19 cellular contexts compared by ENCODE assay signal in genomic region chr4:46196086-46196485, GRCh38.
A peak's percentile ranks its signal among the peaks of the same experiment; 100 is the strongest.
DNase-seq lines count a peak whose midpoint lies in the region; ATAC-seq and TF ChIP-seq lines count a peak whose summit lies in the region.
"Had no signal": no experiment of that assay in that cellular context is flagged by ENCODE, and none has a peak within 500 bp of the region (broad histone marks: within the 10 kb centered on the region; RNA-seq: fewer than 3 reads in every experiment).

No MANE protein-coding gene starts in this region.

- DNase-seq in A673 (ENCODE audit: low spot score) (peak; percentile 44), H7 (peak; percentile 1), WTC11 (ENCODE audit: low spot score) (peak; percentile 23), neural progenitor cell (ENCODE audit: low spot score) (no peak), middle frontal gyrus (ENCODE audit: extremely low spot score, low spot score) (no peak), C1 segment of cervical spinal cord (lab: John Stamatoyannopoulos, UW) (no peak)
- no peak for DNase-seq in NK-92 treated with Interleukin-12 subunit alpha and Interleukin-12 subunit beta, amount 100 ng/mL, for 24 hours (lab: John Stamatoyannopoulos, UW)
- DNase-seq: CD8-positive, alpha-beta T cell; DMS79 treated with DMSO at 0.1 percent for 48 hours; Kasumi-1; MM.1S; NCI-H1092 treated with DMSO at 0.1 percent for 48 hours; NCI-H1694 treated with DMSO at 0.1 percent for 48 hours; NCI-H748 treated with DMSO at 0.1 percent for 48 hours; PC-9 had no signal

- H3K4me3 Mint-ChIP-seq in WTC11 (no peak overlapping the region), neural progenitor cell (no peak overlapping the region)
- H3K4me3 Mint-ChIP-seq: CD8-positive, alpha-beta T cell had no signal

- no peak overlapping the region for H3K4me2 ChIP-seq in neural progenitor cell
- H3K4me2 ChIP-seq: PC-9 had no signal

- no peak overlapping the region for H3K27ac Mint-ChIP-seq in WTC11
- H3K27ac Mint-ChIP-seq in neural progenitor cell, result no peak overlapping the region
- H3K27ac Mint-ChIP-seq: CD8-positive, alpha-beta T cell had no signal

- BruUV-seq in A673 (replicated peaks; lab: Mats Ljungman, UMichigan), result no TSS peak

- H3K9me3 ChIP-seq in A673 (ENCODE audit: low read depth, low read length, poor library complexity, severe bottlenecking) (no peaks in the 10 kb centered on the region), neural progenitor cell (ENCODE audit: low read depth) (no peaks in the 10 kb centered on the region)
- H3K9me3 ChIP-seq: HAP-1, SJSA1 had no signal

- no peak overlapping the region for H3K4me3 ChIP-seq in A673 (ENCODE audit: low read depth, low read length, poor library complexity, severe bottlenecking)
- H3K4me3 ChIP-seq in H7 (ENCODE audit: insufficient read depth, low read depth, low read length), result no peak overlapping the region
- no peak overlapping the region for H3K4me3 ChIP-seq in neural progenitor cell
- H3K4me3 ChIP-seq: HAP-1, PC-9, SJSA1 had no signal

- H3K4me1 Mint-ChIP-seq in WTC11, result no peaks in the 10 kb centered on the region
- no peaks in the 10 kb centered on the region for H3K4me1 Mint-ChIP-seq in neural progenitor cell

- H2AFZ ChIP-seq in neural progenitor cell (replicated peaks), result peak overlapping the region; percentile 10
- H2AFZ ChIP-seq: PC-9 had no signal

- H3K4me1 ChIP-seq in A673 (ENCODE audit: insufficient read depth, low read length, poor library complexity, severe bottlenecking) (no peaks in the 10 kb centered on the region), neural progenitor cell (no peaks in the 10 kb centered on the region)
- H3K4me1 ChIP-seq: HAP-1, SJSA1 had no signal

- ATAC-seq in WTC11, result peak; percentile 94
- ATAC-seq in GM19397 (IDR thresholded peaks at IDR 0.05; ENCODE audit: unreplicated experiment), result no peak
- ATAC-seq: CD8-positive, alpha-beta T cell had no signal

- no peak overlapping the region for H3K27ac ChIP-seq in A673 (ENCODE audit: low read depth, low read length, poor library complexity, severe bottlenecking)
- H3K27ac ChIP-seq in neural progenitor cell, result no peak overlapping the region
- H3K27ac ChIP-seq: PC-9, RWPE1, SJSA1 had no signal

- H3K9me3 Mint-ChIP-seq in WTC11, result peaks cover 20% of the 10 kb centered on the region
- H3K9me3 Mint-ChIP-seq in neural progenitor cell, result no peaks in the 10 kb centered on the region

- H3K79me2 ChIP-seq in neural progenitor cell (ENCODE audit: low read depth), result no peaks in the 10 kb centered on the region

- no peak overlapping the region for H3K9ac ChIP-seq in neural progenitor cell

- H3K36me3 ChIP-seq in A673 (ENCODE audit: insufficient read depth, low read length, poor library complexity, severe bottlenecking), result no peaks in the 10 kb centered on the region
- H3K36me3 ChIP-seq in H7 (replicated peaks; ENCODE audit: control insufficient read depth, insufficient read depth, low read length), result no peaks in the 10 kb centered on the region
- no peaks in the 10 kb centered on the region for H3K36me3 ChIP-seq in neural progenitor cell
- H3K36me3 ChIP-seq: HAP-1, SJSA1 had no signal

- no peaks in the 10 kb centered on the region for H4K20me1 ChIP-seq in neural progenitor cell (ENCODE audit: low read depth)

- no peaks in the 10 kb centered on the region for H3F3A ChIP-seq in neural progenitor cell (ENCODE audit: low read depth)

- TF ChIP-seq CTCF in A673 (conservative IDR thresholded peaks at IDR 0.05; ENCODE audit: low read depth, low read length) (no peak), WTC11 (IDR thresholded peaks at IDR 0.05) (no peak), neural progenitor cell (IDR thresholded peaks at IDR 0.05) (no peak)

- intact Hi-C loops in A673 (cut with micrococcal nuclease; ENCODE audit: unreplicated experiment), result no loop called here

- H3K27me3 Mint-ChIP-seq in WTC11 (ENCODE audit: low read depth) (no peaks in the 10 kb centered on the region), neural progenitor cell (ENCODE audit: insufficient read depth, low read depth) (peaks cover 2% of the 10 kb centered on the region)

- H3K36me3 Mint-ChIP-seq in WTC11 (no peaks in the 10 kb centered on the region), neural progenitor cell (no peaks in the 10 kb centered on the region)
- H3K36me3 Mint-ChIP-seq: CD8-positive, alpha-beta T cell had no signal

- no peaks in the 10 kb centered on the region for H3K27me3 ChIP-seq in A673 (replicated peaks; ENCODE audit: insufficient read depth, low read depth, low read length, poor library complexity)
- H3K27me3 ChIP-seq in H7 (ENCODE audit: control insufficient read depth, insufficient read depth, low read length), result no peaks in the 10 kb centered on the region
- H3K27me3 ChIP-seq in neural progenitor cell, result no peaks in the 10 kb centered on the region
- H3K27me3 ChIP-seq: SJSA1 had no signal

- POLR2A ChIA-PET in A673 (lab: Charles Lee; ENCODE audit: low non-redundant PET) (no interaction called here), WTC11 (lab: Charles Lee) (no interaction called here)

- CTCF ChIA-PET in A673 (lab: Charles Lee), result no interaction called here
- CTCF ChIA-PET in WTC11 (lab: Charles Lee), result no interaction called here

TF ChIP-seq in WTC11, 78 proteins besides CTCF, POLR2A, EP300 and RAD21:
- TF ChIP-seq, protein P1, sequence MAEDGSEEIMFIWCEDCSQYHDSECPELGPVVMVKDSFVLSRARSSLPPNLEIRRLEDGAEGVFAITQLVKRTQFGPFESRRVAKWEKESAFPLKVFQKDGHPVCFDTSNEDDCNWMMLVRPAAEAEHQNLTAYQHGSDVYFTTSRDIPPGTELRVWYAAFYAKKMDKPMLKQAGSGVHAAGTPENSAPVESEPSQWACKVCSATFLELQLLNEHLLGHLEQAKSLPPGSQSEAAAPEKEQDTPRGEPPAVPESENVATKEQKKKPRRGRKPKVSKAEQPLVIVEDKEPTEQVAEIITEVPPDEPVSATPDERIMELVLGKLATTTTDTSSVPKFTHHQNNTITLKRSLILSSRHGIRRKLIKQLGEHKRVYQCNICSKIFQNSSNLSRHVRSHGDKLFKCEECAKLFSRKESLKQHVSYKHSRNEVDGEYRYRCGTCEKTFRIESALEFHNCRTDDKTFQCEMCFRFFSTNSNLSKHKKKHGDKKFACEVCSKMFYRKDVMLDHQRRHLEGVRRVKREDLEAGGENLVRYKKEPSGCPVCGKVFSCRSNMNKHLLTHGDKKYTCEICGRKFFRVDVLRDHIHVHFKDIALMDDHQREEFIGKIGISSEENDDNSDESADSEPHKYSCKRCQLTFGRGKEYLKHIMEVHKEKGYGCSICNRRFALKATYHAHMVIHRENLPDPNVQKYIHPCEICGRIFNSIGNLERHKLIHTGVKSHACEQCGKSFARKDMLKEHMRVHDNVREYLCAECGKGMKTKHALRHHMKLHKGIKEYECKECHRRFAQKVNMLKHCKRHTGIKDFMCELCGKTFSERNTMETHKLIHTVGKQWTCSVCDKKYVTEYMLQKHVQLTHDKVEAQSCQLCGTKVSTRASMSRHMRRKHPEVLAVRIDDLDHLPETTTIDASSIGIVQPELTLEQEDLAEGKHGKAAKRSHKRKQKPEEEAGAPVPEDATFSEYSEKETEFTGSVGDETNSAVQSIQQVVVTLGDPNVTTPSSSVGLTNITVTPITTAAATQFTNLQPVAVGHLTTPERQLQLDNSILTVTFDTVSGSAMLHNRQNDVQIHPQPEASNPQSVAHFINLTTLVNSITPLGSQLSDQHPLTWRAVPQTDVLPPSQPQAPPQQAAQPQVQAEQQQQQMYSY (CRISPR knock-in tag; IDR thresholded peaks at IDR 0.05), result no peak
- TF ChIP-seq MYBL2 (CRISPR knock-in tag; IDR thresholded peaks at IDR 0.05) (no peak), ZNF416 (CRISPR knock-in tag; IDR thresholded peaks at IDR 0.05) (no peak), SMAD3 (CRISPR knock-in tag; IDR thresholded peaks at IDR 0.05; ENCODE audit: borderline replicate concordance) (no peak), RORB (CRISPR knock-in tag; IDR thresholded peaks at IDR 0.05) (no peak), SMAD4 (CRISPR knock-in tag; IDR thresholded peaks at IDR 0.05) (no peak), CREM (CRISPR knock-in tag; IDR thresholded peaks at IDR 0.05) (no peak), OVOL2 (CRISPR knock-in tag; IDR thresholded peaks at IDR 0.05; ENCODE audit: borderline replicate concordance) (no peak), GRHL2 (CRISPR knock-in tag; IDR thresholded peaks at IDR 0.05; ENCODE audit: insufficient replicate concordance, severe bottlenecking) (no peak)
- TF ChIP-seq, protein P2, sequence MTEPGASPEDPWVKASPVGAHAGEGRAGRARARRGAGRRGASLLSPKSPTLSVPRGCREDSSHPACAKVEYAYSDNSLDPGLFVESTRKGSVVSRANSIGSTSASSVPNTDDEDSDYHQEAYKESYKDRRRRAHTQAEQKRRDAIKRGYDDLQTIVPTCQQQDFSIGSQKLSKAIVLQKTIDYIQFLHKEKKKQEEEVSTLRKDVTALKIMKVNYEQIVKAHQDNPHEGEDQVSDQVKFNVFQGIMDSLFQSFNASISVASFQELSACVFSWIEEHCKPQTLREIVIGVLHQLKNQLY (CRISPR knock-in tag; IDR thresholded peaks at IDR 0.05), result no peak
- TF ChIP-seq, protein P3, sequence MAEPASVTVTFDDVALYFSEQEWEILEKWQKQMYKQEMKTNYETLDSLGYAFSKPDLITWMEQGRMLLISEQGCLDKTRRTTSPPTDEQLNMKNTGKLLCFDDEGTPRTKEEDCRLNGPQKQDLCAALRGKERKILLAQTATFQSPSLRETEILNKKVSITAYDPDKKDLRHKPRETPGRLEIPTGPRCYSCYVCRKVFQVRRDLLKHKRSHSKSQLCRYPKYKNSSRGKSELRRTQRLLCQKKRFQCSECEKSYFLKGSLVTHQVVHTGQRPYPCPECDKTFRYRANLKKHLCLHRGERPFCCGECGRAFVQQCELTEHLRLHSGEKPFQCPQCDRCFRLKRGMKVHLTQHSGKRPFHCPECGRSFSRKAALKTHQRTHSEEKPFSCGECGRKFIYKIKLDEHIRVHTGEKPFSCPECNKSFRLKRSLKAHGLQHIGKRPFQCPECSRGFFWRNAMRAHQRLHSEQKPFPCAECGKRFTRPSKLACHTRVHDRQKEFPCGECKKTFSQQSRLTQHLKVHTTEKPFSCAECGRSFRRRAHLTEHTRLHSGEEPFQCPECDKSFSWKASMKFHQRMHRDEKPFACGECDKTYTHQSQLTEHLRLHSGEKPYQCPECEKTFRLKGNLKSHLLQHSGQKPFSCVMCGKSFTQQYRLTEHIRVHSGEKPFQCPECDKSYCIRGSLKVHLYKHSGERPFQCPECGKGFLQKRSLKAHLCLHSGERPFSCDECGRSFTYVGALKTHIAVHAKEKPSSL (CRISPR knock-in tag; conservative IDR thresholded peaks at IDR 0.05), result no peak
- TF ChIP-seq, protein P4, sequence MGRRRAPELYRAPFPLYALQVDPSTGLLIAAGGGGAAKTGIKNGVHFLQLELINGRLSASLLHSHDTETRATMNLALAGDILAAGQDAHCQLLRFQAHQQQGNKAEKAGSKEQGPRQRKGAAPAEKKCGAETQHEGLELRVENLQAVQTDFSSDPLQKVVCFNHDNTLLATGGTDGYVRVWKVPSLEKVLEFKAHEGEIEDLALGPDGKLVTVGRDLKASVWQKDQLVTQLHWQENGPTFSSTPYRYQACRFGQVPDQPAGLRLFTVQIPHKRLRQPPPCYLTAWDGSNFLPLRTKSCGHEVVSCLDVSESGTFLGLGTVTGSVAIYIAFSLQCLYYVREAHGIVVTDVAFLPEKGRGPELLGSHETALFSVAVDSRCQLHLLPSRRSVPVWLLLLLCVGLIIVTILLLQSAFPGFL (CRISPR knock-in tag; IDR thresholded peaks at IDR 0.05; ENCODE audit: borderline replicate concordance), result no peak

Comparison
In these comparisons a context has a peak if more than half of its experiments do, and no peak if none do; other contexts are left out.
1. DNase-seq: peak in A673 (single experiment), H7 (single experiment) and WTC11 (single experiment); none in neural progenitor cell (single experiment), NK-92 treated with Interleukin-12 subunit alpha and Interleukin-12 subunit beta, amount 100 ng/mL, for 24 hours (single experiment), middle frontal gyrus (single experiment) and C1 segment of cervical spinal cord (0 of 14).